8 cellular contexts compared by ENCODE assay signal in the genomic region with DNA sequence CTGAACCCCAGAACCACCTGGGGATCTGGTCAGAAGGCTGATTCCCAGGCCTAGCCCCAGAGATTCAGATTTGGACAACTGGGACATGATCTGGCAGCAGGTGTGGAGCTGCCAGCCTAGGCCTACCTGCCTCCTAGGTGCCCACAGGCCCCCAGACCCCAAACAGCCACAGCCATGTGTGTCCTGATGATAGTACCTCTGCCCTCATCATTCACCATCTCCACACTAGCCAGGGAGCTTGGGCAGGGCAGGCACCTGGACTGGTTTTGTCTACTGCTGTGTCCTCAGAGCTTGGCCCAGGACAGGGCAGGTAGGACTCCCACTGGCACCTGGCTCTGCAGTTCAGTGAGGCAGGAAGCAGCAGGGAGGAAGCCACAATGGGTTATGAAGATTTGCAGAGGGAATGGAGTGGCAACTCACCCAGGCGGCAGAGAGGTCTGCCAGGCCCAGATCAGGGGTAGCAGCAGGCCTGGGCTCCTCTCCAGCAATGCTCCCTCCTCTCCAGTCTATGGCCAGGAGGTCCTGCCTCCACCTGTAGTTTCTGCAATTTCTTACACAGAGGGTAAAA. TPM values are rescaled to one million over a fixed set of nuclear protein-coding genes. Genes with fewer than 3 reads are reported as not detected.
DNase-seq lines count a peak whose midpoint lies in the region; ATAC-seq and TF ChIP-seq lines count a peak whose summit lies in the region.

No MANE protein-coding gene starts in this region.

- whole genome bisulfite sequencing in thyroid gland, 2 donors: 67 to 80% methylated on average over 1 of the region's 1 CpG
- 78 to 80% methylated on average over 1 of the region's 1 CpG for WGBS in testis, 2 donors

- H3K4me1 Mint-ChIP-seq in activated T-cell treated with anti-CD3 and anti-CD28 coated beads, Interleukin-2, amount 50 U/mL, for 4 hours (ENCODE audit: low read depth): peaks cover 34% of the 10 kb centered on the region
- H3K4me1 Mint-ChIP-seq in activated CD4-positive, alpha-beta memory T cell treated with anti-CD3 and anti-CD28 coated beads, Interleukin-2, amount 10 ng/mL, durations not matched to agents 7 days and 5 days: peaks cover 40% of the 10 kb centered on the region

- no peaks in the 10 kb centered on the region for H3K36me3 Mint-ChIP-seq in activated T-cell treated with anti-CD3 and anti-CD28 coated beads, Interleukin-2, amount 50 U/mL, for 4 hours (ENCODE audit: insufficient read depth)
- peaks cover 19% of the 10 kb centered on the region for H3K36me3 Mint-ChIP-seq in activated CD4-positive, alpha-beta memory T cell treated with anti-CD3 and anti-CD28 coated beads, Interleukin-2, amount 10 ng/mL, durations not matched to agents 7 days and 5 days (ENCODE audit: low read depth)

- H3K27me3 Mint-ChIP-seq in activated T-cell treated with anti-CD3 and anti-CD28 coated beads, Interleukin-2, amount 50 U/mL, for 4 hours (ENCODE audit: low read depth): no peaks in the 10 kb centered on the region
- no peaks in the 10 kb centered on the region for H3K27me3 Mint-ChIP-seq in activated CD4-positive, alpha-beta memory T cell treated with anti-CD3 and anti-CD28 coated beads, Interleukin-2, amount 10 ng/mL, durations not matched to agents 7 days and 5 days

- H3K9me3 Mint-ChIP-seq in activated T-cell treated with anti-CD3 and anti-CD28 coated beads, Interleukin-2, amount 50 U/mL, for 4 hours: no peaks in the 10 kb centered on the region
- no peaks in the 10 kb centered on the region for H3K9me3 Mint-ChIP-seq in activated CD4-positive, alpha-beta memory T cell treated with anti-CD3 and anti-CD28 coated beads, Interleukin-2, amount 10 ng/mL, durations not matched to agents 7 days and 5 days

- no peaks in the 10 kb centered on the region for H3K36me3 ChIP-seq in iPS-20b (ENCODE audit: insufficient read depth, low read depth, low read length)
- H3K36me3 ChIP-seq in thyroid gland: no peaks in the 10 kb centered on the region
- H3K36me3 ChIP-seq in testis (ENCODE audit: low read depth, missing control alignments): no peaks in the 10 kb centered on the region

- no peak overlapping the region for H3K9ac ChIP-seq in iPS-20b (ENCODE audit: low read depth, low read length)

- H3K27me3 ChIP-seq in iPS-20b (ENCODE audit: insufficient read depth, low read length): no peaks in the 10 kb centered on the region
- no peaks in the 10 kb centered on the region for H3K27me3 ChIP-seq in thyroid gland
- no peaks in the 10 kb centered on the region for H3K27me3 ChIP-seq in testis

- peaks cover 4% of the 10 kb centered on the region for H3K4me1 ChIP-seq in iPS-20b (ENCODE audit: insufficient read depth, low read length)
- H3K4me1 ChIP-seq in thyroid gland: peaks cover 13 to 32% of the 10 kb centered on the region in 2 donors
- H3K4me1 ChIP-seq in testis: peaks cover 21% of the 10 kb centered on the region

- peak overlapping the region; percentile 68 for H3K27ac Mint-ChIP-seq in activated CD4-positive, alpha-beta memory T cell treated with anti-CD3 and anti-CD28 coated beads, Interleukin-2, amount 10 ng/mL, durations not matched to agents 7 days and 5 days

- DNase-seq in activated T-cell treated with anti-CD3 and anti-CD28 coated beads, Interleukin-2, amount 50 U/mL, for 4 hours: no peak
- DNase-seq in activated T-cell treated with anti-CD3 and anti-CD28 coated beads for 4 hours: no peak
- DNase-seq in activated CD4-positive, alpha-beta memory T cell treated with anti-CD3 and anti-CD28 coated beads, Interleukin-2, amount 10 ng/mL, durations not matched to agents 7 days and 5 days: peak; percentile 36
- DNase-seq in thyroid gland: no peak
- no peak for DNase-seq in testis
- DNase-seq in NCI-H2171 treated with DMSO at 0.1 percent for 48 hours (lab: John Stamatoyannopoulos, UW): no peak

- POLR2A ChIA-PET in activated CD4-positive, alpha-beta memory T cell treated with anti-CD3 and anti-CD28 coated beads, Interleukin-2, amount 10 ng/mL, durations not matched to agents 7 days and 5 days (lab: Charles Lee): interaction anchor here (0.6 to 8.4 kb wide), 16 partner anchors 13 to 580 kb away, joined by 3 to 197 read pairs (median 4); a partner anchor contains a TSS

- peak overlapping the region; percentile 79 for H3K4me3 ChIP-seq in iPS-20b (ENCODE audit: low read length)
- no peak overlapping the region for H3K4me3 ChIP-seq in thyroid gland (replicated peaks in 1 of 3)
- H3K4me3 ChIP-seq in testis: no peak overlapping the region

- H3K4me3 Mint-ChIP-seq in activated T-cell treated with anti-CD3 and anti-CD28 coated beads, Interleukin-2, amount 50 U/mL, for 4 hours: peak overlapping the region; percentile 87
- peak overlapping the region; percentile 95 for H3K4me3 Mint-ChIP-seq in activated CD4-positive, alpha-beta memory T cell treated with anti-CD3 and anti-CD28 coated beads, Interleukin-2, amount 10 ng/mL, durations not matched to agents 7 days and 5 days

- intact Hi-C loops in thyroid gland (cut with DNase I): loop anchor here (5.0 kb wide), 1 partner anchor 36 kb away; a partner anchor contains a TSS
- intact Hi-C loops in testis (cut with DNase I; ENCODE audit: low total_unique reads): no loop called here

- no peak for ATAC-seq in activated T-cell treated with anti-CD3 and anti-CD28 coated beads, Interleukin-2, amount 50 U/mL, for 4 hours
- no peak for ATAC-seq in HG03135 (IDR thresholded peaks at IDR 0.05; ENCODE audit: unreplicated experiment)

- TF ChIP-seq POLR2A in thyroid gland (IDR thresholded peaks at IDR 0.05) (no peak), testis (IDR thresholded peaks at IDR 0.05) (no peak)

- TF ChIP-seq CTCF in thyroid gland (IDR thresholded peaks at IDR 0.05): no peak
- TF ChIP-seq CTCF in testis (IDR thresholded peaks at IDR 0.05): no peak

- H3K27ac ChIP-seq in iPS-20b (ENCODE audit: low read length) (no peak overlapping the region), thyroid gland (peak overlapping the region in 2 of 3 donors; percentile 68 to 94), testis (no peak overlapping the region)

- H3K9me3 ChIP-seq in iPS-20b (ENCODE audit: insufficient read depth, low read depth, low read length): no peaks in the 10 kb centered on the region
- no peaks in the 10 kb centered on the region for H3K9me3 ChIP-seq in thyroid gland
- H3K9me3 ChIP-seq in testis: no peaks in the 10 kb centered on the region

- CTCF ChIA-PET in activated CD4-positive, alpha-beta memory T cell treated with anti-CD3 and anti-CD28 coated beads, Interleukin-2, amount 10 ng/mL, durations not matched to agents 7 days and 5 days (lab: Charles Lee): interaction anchor here (1.1 to 2.0 kb wide), 3 partner anchors 9 to 343 kb away, joined by 4 read pairs; no protein-coding TSS in a partner anchor

RNA-seq across cellular contexts. Expression of a gene that starts 34.8 kb away (rescaled TPM):
- total RNA-seq in activated T-cell treated with anti-CD3 and anti-CD28 coated beads, Interleukin-2, amount 50 U/mL, for 4 hours: 10 to 100 TPM; 62.3 to 74.9 (median 68.6) TPM
- 10 to 100 TPM; 45.7 to 50.1 TPM for total RNA-seq in activated CD4-positive, alpha-beta memory T cell treated with anti-CD3 and anti-CD28 coated beads, Interleukin-2, amount 10 ng/mL, durations not matched to agents 7 days and 5 days
- total RNA-seq in thyroid gland (10 to 100 TPM; 23.7 to 30.9 (median 26.0) TPM), testis (10 to 100 TPM; 37.8 to 41.6 TPM)
- 81.5 TPM for polyA plus RNA-seq in testis (ENCODE audit: insufficient read depth, low read depth, low replicate concordance)

Comparison
In these comparisons a context has a peak if more than half of its experiments do, and no peak if none do; other contexts are left out.
1. H3K27ac ChIP-seq: peak in thyroid gland (2 of 3); none in iPS-20b (single experiment) and testis (0 of 2).